9 cellular contexts compared by ENCODE assay signal in the genomic region with DNA sequence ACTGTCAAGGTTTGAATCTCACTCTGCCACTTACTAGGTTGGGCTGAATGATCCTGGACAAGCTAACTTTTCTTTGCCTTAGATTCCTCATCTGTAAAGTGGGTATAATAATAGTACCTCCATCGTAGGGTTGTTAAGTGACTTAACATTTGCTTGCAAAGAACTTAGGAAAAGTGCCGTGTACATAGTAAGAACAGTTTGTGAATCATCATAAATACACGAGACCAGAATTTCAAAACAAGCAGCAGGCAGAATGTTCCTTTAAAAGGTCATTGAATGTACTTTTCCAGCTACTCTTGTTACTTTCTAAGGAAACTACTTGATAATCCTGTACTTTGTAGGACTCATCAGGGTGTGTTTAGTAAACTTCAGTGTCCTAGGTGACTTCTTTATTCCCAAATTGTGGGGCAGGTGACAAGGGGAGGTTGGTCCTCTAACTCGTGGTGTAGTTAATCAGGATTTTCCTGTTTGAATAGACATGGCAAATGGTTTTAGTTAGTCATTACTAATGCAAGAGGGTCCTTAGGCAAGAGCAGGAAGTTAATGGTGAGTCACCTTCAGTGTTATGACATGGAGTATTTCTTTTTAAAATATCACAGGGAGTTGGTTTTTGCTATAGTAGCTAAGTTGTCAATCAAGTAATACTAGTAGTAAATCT.
DNase-seq lines count a peak whose midpoint lies in the region; ATAC-seq and TF ChIP-seq lines count a peak whose summit lies in the region.
"Had no signal": no experiment of that assay in that cellular context is flagged by ENCODE, and none has a peak within 500 bp of the region (broad histone marks: within the 10 kb centered on the region; RNA-seq: fewer than 3 reads in every experiment).

No MANE protein-coding gene starts in this region.

- H3K27ac ChIP-seq in epithelial cell of prostate (peak overlapping the region; percentile 86), ovary (peak overlapping the region in 1 of 2 donors; percentile 41), SJCRH30 (no peak overlapping the region)

- H3K27ac Mint-ChIP-seq in CD14-positive monocyte, result peak overlapping the region in 6 of 7 donors; percentile 12 to 68 (median 20)

- TF ChIP-seq POLR2A in ovary (IDR thresholded peaks at IDR 0.05), result no peak

- H3K9me3 Mint-ChIP-seq in CD14-positive monocyte, result peaks cover 0 to 12% (median 4%) of the 10 kb centered on the region in 7 donors

- ATAC-seq in GM18517 (IDR thresholded peaks at IDR 0.05; ENCODE audit: unreplicated experiment) (no peak), HG03520 (IDR thresholded peaks at IDR 0.05; ENCODE audit: unreplicated experiment) (no peak), GM21381 (IDR thresholded peaks at IDR 0.05; ENCODE audit: unreplicated experiment) (no peak)

- H3K9me3 ChIP-seq in ovary (no peaks in the 10 kb centered on the region), SJCRH30 (replicated peaks) (no peaks in the 10 kb centered on the region)

- whole genome bisulfite sequencing in ovary, 3 donors, result 14 to 17% (median 16%) methylated on average over 4 of the region's 4 CpGs

- TF ChIP-seq CTCF in CD14-positive monocyte (IDR thresholded peaks at IDR 0.05) (no peak), ovary (IDR thresholded peaks at IDR 0.05) (no peak)

- H3K4me3 Mint-ChIP-seq in CD14-positive monocyte, result no peak overlapping the region

- H3K36me3 ChIP-seq in ovary (no peaks in the 10 kb centered on the region), SJCRH30 (no peaks in the 10 kb centered on the region; the same call in 1 of the 2 replicates)

- H3K4me3 ChIP-seq in ovary (no peak overlapping the region), SJCRH30 (no peak overlapping the region)

- peaks cover 9% of the 10 kb centered on the region for H3K4me1 Mint-ChIP-seq in CD14-positive monocyte

- H3K27me3 ChIP-seq in ovary, result no peaks in the 10 kb centered on the region
- no peaks in the 10 kb centered on the region for H3K27me3 ChIP-seq in SJCRH30

- TF ChIP-seq EP300 in ovary (IDR thresholded peaks at IDR 0.05), result peak; percentile 44

- no peaks in the 10 kb centered on the region for H3K36me3 Mint-ChIP-seq in CD14-positive monocyte

- intact Hi-C loops in CD14-positive monocyte (cut with micrococcal nuclease) (no loop called here), ovary (cut with DNase I) (loop anchor here in 2 of 4 donors (2.0 to 10.0 kb wide), 2 partner anchors 63 to 67 kb away; a partner anchor contains a TSS)

- peaks cover 3% of the 10 kb centered on the region for H3K4me1 ChIP-seq in ovary (ENCODE audit: insufficient read depth)
- no peaks in the 10 kb centered on the region for H3K4me1 ChIP-seq in SJCRH30

- no peak for DNase-seq in CD14-positive monocyte (ENCODE audit: low spot score)
- DNase-seq in NOMO-1 treated with DMSO at 0.1 percent for 48 hours (lab: John Stamatoyannopoulos, UW; ENCODE audit: unreplicated experiment), result peak; percentile 92
- DNase-seq in epithelial cell of prostate (ENCODE audit: low read depth, low spot score), result peak; percentile 93
- peak in 1 of 5 donors; percentile 37 for DNase-seq in ovary
- no peak for DNase-seq in SJCRH30
- DNase-seq: NCI-H1694 had no signal

- H3K27me3 Mint-ChIP-seq in CD14-positive monocyte (ENCODE audit: low read depth in 3 of 3), result peaks cover 0 to 11% (median 0%) of the 10 kb centered on the region in 3 donors

Comparison
In these comparisons a context has a peak if more than half of its experiments do, and no peak if none do; other contexts are left out.
1. DNase-seq: peak in NOMO-1 treated with DMSO at 0.1 percent for 48 hours (single experiment) and epithelial cell of prostate (single experiment); none in CD14-positive monocyte (single experiment) and SJCRH30 (0 of 2).